In the genomic region with DNA sequence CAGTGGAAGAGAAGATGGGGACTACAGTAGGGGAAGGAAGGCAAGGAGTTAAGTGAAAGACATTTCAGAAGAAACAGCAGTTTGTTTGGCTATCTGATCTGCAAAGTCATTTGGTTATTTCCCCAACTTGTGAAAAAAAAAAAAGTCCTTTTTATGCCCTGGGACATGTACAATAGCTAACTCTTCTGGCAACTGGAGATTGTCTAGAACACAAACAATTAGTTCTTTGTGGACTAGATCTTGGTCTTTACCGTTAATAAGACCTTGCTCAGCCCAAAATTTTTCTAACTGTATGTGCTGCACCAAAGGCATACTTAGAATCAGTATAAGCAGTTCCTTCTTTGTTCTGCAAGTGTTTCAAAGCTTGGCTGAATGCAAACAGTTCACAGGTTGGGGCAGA, we compare ENCODE assay signal across 32 cellular contexts.
"Had no signal": no experiment of that assay in that cellular context is flagged by ENCODE, and none has a peak within 500 bp of the region (broad histone marks: within the 10 kb centered on the region; RNA-seq: fewer than 3 reads in every experiment).

No MANE protein-coding gene starts in this region.

- H3K4me1 Mint-ChIP-seq: central memory CD8-positive, alpha-beta T cell; mesothelial cell of epicardium; naive B cell; stimulated activated effector memory CD8-positive, alpha-beta T cell treated with anti-CD3 and anti-CD28 coated beads, Interleukin-12 subunit alpha, Interleukin-12 subunit beta, amount 100 ng/mL, for 72 hours had no signal

- H3K4me3 Mint-ChIP-seq: activated CD8-positive, alpha-beta memory T cell treated with anti-CD3 and anti-CD28 coated beads, Interleukin-2, amount 10 ng/mL, durations not matched to agents 7 days and 5 days; activated CD8-positive, alpha-beta T cell treated with anti-CD3 and anti-CD28 coated beads, Interleukin-2, amount 10 ng/mL, durations not matched to agents 7 days and 5 days; central memory CD8-positive, alpha-beta T cell; mesothelial cell of epicardium; naive B cell; stimulated activated effector memory CD8-positive, alpha-beta T cell treated with anti-CD3 and anti-CD28 coated beads, Interleukin-12 subunit alpha, Interleukin-12 subunit beta, amount 100 ng/mL, for 72 hours; stimulated activated naive CD8-positive, alpha-beta T cell treated with anti-CD3 and anti-CD28 coated beads, Interleukin-15, Interleukin-2, amounts not matched to agents 100 ng/mL and 50 ng/mL, for 24 hours had no signal

- DNase-seq: activated CD4-positive, alpha-beta T cell treated with anti-CD3 and anti-CD28 coated beads for 1 hour; activated CD8-positive, alpha-beta memory T cell treated with anti-CD3 and anti-CD28 coated beads, Interleukin-2, amount 10 ng/mL, durations not matched to agents 7 days and 5 days; activated CD8-positive, alpha-beta T cell treated with anti-CD3 and anti-CD28 coated beads, Interleukin-2, amount 10 ng/mL, durations not matched to agents 7 days and 5 days; activated naive CD4-positive, alpha-beta T cell; activated T-cell treated with anti-CD3 and anti-CD28 coated beads, Interleukin-2, amount 50 U/mL, for 48 hours; dermis blood vessel endothelial cell; effector CD4-positive, alpha-beta T cell; esophagus squamous epithelium; islet precursor cell; left ventricle myocardium inferior; naive B cell; ovary; retina; stimulated activated CD4-positive, alpha-beta T cell treated with anti-CD3 and anti-CD28 coated beads, Interleukin-4, amount 100 ng/mL, for 24 hours; T-helper 9 cell; trophoblast cell had no signal

- H3K9me3 Mint-ChIP-seq: activated T-helper 2 cell treated with anti-CD3 and anti-CD28 coated beads, Interferon-gamma antibody, Interleukin-2, Interleukin-4, amounts not matched to agents 10 μg/mL and 5 μg/mL and 100 μg/mL, durations not matched to agents 14 hours and 24 hours and 36 hours had no signal

- H3K4me1 ChIP-seq: esophagus squamous epithelium, left ventricle myocardium inferior, prostate gland had no signal

- FAIRE-seq: bronchial epithelial cell, colon, endometrium, frontal cortex, urothelium cell line had no signal

- H3K27me3 ChIP-seq: esophagus squamous epithelium, ovary had no signal

- H3K9me3 ChIP-seq: ovary, prostate gland had no signal

- H3K27ac ChIP-seq: epithelial cell of prostate, esophagus squamous epithelium, left ventricle myocardium inferior, ovary, prostate gland, skin epidermis, thoracic aorta had no signal

- H3K36me3 ChIP-seq: esophagus squamous epithelium, left ventricle myocardium inferior, ovary, prostate gland, thoracic aorta had no signal

- H3K4me3 ChIP-seq: esophagus squamous epithelium, left ventricle myocardium inferior, lung, ovary, prostate gland, skin epidermis, thoracic aorta had no signal

- H3K27ac Mint-ChIP-seq: activated CD8-positive, alpha-beta memory T cell treated with anti-CD3 and anti-CD28 coated beads, Interleukin-2, amount 10 ng/mL, durations not matched to agents 7 days and 5 days; activated CD8-positive, alpha-beta T cell treated with anti-CD3 and anti-CD28 coated beads, Interleukin-2, amount 10 ng/mL, durations not matched to agents 7 days and 5 days; activated naive CD4-positive, alpha-beta T cell treated with anti-CD3 and anti-CD28 coated beads, Interleukin-2, amount 50 U/mL, for 72 hours; activated T-helper 2 cell treated with anti-CD3 and anti-CD28 coated beads, Interferon-gamma antibody, Interleukin-2, Interleukin-4, amounts not matched to agents 10 μg/mL and 5 μg/mL and 100 μg/mL, durations not matched to agents 14 hours and 24 hours and 36 hours; mesothelial cell of epicardium; naive B cell; stimulated activated effector memory CD8-positive, alpha-beta T cell treated with anti-CD3 and anti-CD28 coated beads, Interleukin-12 subunit alpha, Interleukin-12 subunit beta, amount 100 ng/mL, for 72 hours; stimulated activated naive CD8-positive, alpha-beta T cell treated with anti-CD3 and anti-CD28 coated beads, Interleukin-15, Interleukin-2, amounts not matched to agents 100 ng/mL and 50 ng/mL, for 24 hours had no signal

- H3K36me3 Mint-ChIP-seq: stimulated activated effector memory CD8-positive, alpha-beta T cell treated with anti-CD3 and anti-CD28 coated beads, Interleukin-12 subunit alpha, Interleukin-12 subunit beta, amount 100 ng/mL, for 72 hours had no signal
